ENCODE assay signal across 36 cellular contexts in genomic region chr21:41243107-41243506, GRCh38.
"Had no signal": no experiment of that assay in that cellular context is flagged by ENCODE, and none has a peak within 500 bp of the region (broad histone marks: within the 10 kb centered on the region; RNA-seq: fewer than 3 reads in every experiment).

No MANE protein-coding gene starts in this region.

- H3K27ac Mint-ChIP-seq: activated B cell treated with CpG ODN at 0.5 μM for 24 hours; activated CD4-positive, alpha-beta memory T cell treated with anti-CD3 and anti-CD28 coated beads for 36 hours; activated CD4-positive, alpha-beta T cell treated with anti-CD3 and anti-CD28 coated beads, Interleukin-2, amount 10 ng/mL, durations not matched to agents 24 days and 14 days; activated CD8-positive, alpha-beta T cell treated with anti-CD3 and anti-CD28 coated beads for 36 hours; activated naive CD4-positive, alpha-beta T cell treated with anti-CD3 and anti-CD28 coated beads, Interleukin-2, amount 10 ng/mL, durations not matched to agents 7 days and 5 days; activated naive CD4-positive, alpha-beta T cell treated with anti-CD3 and anti-CD28 coated beads, Interleukin-2, amount 50 U/mL, for 24 hours; activated naive CD8-positive, alpha-beta T cell; activated naive CD8-positive, alpha-beta T cell treated with anti-CD3 and anti-CD28 coated beads, Interleukin-2, amount 10 ng/mL, durations not matched to agents 7 days and 5 days; activated naive CD8-positive, alpha-beta T cell treated with anti-CD3 and anti-CD28 coated beads, Interleukin-2, amount 50 U/mL, for 24 hours; activated T-cell treated with anti-CD3 and anti-CD28 coated beads, Interleukin-2, amount 50 U/mL, for 72 hours; activated T-helper 1 cell treated with anti-CD3 and anti-CD28 coated beads, Interleukin-12 subunit alpha, Interleukin-12 subunit beta, Interleukin-2, Interleukin-4 antibody, amounts not matched to agents 30 ng/mL and 10 ng/mL and 1 ng/mL, durations not matched to agents 14 hours and 24 hours and 36 hours; activated T-helper 17 cell treated with anti-CD3 and anti-CD28 coated beads, Interleukin-2, amount 50 U/mL, for 72 hours; T-helper 1 cell treated with Interleukin-12 subunit alpha and Interleukin-12 subunit beta and Interleukin-4 antibody, amounts not matched to agents 30 μg/mL and 1 μg/mL, for 36 hours; T-helper 2 cell treated with Interferon-gamma antibody and Interleukin-4, amounts not matched to agents 5 μg/mL and 100 μg/mL, for 36 hours had no signal

- H3K27me3 Mint-ChIP-seq: activated B cell treated with CpG ODN at 0.5 μM for 24 hours; activated CD4-positive, alpha-beta T cell treated with anti-CD3 and anti-CD28 coated beads, Interleukin-2, amount 10 ng/mL, durations not matched to agents 24 days and 14 days; activated CD8-positive, alpha-beta T cell treated with anti-CD3 and anti-CD28 coated beads for 36 hours; activated naive CD4-positive, alpha-beta T cell treated with anti-CD3 and anti-CD28 coated beads, Interleukin-2, amount 50 U/mL, for 24 hours; activated naive CD8-positive, alpha-beta T cell; activated naive CD8-positive, alpha-beta T cell treated with anti-CD3 and anti-CD28 coated beads, Interleukin-2, amount 10 ng/mL, durations not matched to agents 7 days and 5 days; activated naive CD8-positive, alpha-beta T cell treated with anti-CD3 and anti-CD28 coated beads, Interleukin-2, amount 50 U/mL, for 24 hours had no signal

- ATAC-seq: activated CD8-positive, alpha-beta T cell treated with anti-CD3 and anti-CD28 coated beads for 36 hours; activated naive CD8-positive, alpha-beta T cell treated with anti-CD3 and anti-CD28 coated beads, Interleukin-2, amount 50 U/mL, for 24 hours; activated T-cell treated with anti-CD3 and anti-CD28 coated beads, Interleukin-2, amount 50 U/mL, for 4 hours; activated T-cell treated with anti-CD3 and anti-CD28 coated beads, Interleukin-2, amount 50 U/mL, for 72 hours; activated T-helper 17 cell treated with anti-CD3 and anti-CD28 coated beads, Interleukin-2, amount 50 U/mL, for 72 hours had no signal

- H3K27ac ChIP-seq: ascending aorta, cardiac muscle cell, VCaP had no signal

- DNase-seq: activated B cell treated with CpG ODN at 0.5 μM for 24 hours; activated CD4-positive, alpha-beta memory T cell treated with anti-CD3 and anti-CD28 coated beads for 36 hours; activated CD4-positive, alpha-beta T cell treated with anti-CD3 and anti-CD28 coated beads for 4 hours; activated CD4-positive, alpha-beta T cell treated with anti-CD3 and anti-CD28 coated beads, Interleukin-2, amount 10 ng/mL, durations not matched to agents 24 days and 14 days; activated CD4-positive, alpha-beta T cell treated with anti-CD3 and anti-CD28 coated beads, Interleukin-2, amount 50 U/mL, for 1 hour; activated CD4-positive, alpha-beta T cell treated with anti-CD3 and anti-CD28 coated beads, Interleukin-2, amount 50 U/mL, for 4 hours; activated CD4-positive, CD25-positive, alpha-beta regulatory T cell treated with anti-CD3 and anti-CD28 coated beads, Interleukin-2, amount 50 U/mL, for 72 hours; activated CD8-positive, alpha-beta memory T cell treated with anti-CD3 and anti-CD28 coated beads, Interleukin-2, amount 50 U/mL, for 4 hours; activated CD8-positive, alpha-beta T cell treated with anti-CD3 and anti-CD28 coated beads for 36 hours; activated effector memory CD4-positive, alpha-beta T cell treated with anti-CD3 and anti-CD28 coated beads, Interleukin-2, amount 50 U/mL, for 16 hours; activated naive CD4-positive, alpha-beta T cell treated with anti-CD3 and anti-CD28 coated beads, Interleukin-2, amount 10 ng/mL, durations not matched to agents 7 days and 5 days; activated naive CD4-positive, alpha-beta T cell treated with Interleukin-2 at 50 U/mL for 16 hours; activated naive CD8-positive, alpha-beta T cell treated with anti-CD3 and anti-CD28 coated beads, Interleukin-2, amount 10 ng/mL, durations not matched to agents 7 days and 5 days; activated naive CD8-positive, alpha-beta T cell treated with anti-CD3 and anti-CD28 coated beads, Interleukin-2, amount 50 U/mL, for 24 hours; activated T-cell treated with anti-CD3 and anti-CD28 coated beads for 4 hours; activated T-cell treated with anti-CD3 and anti-CD28 coated beads, Interleukin-2, amount 50 U/mL, for 1 hour; activated T-cell treated with anti-CD3 and anti-CD28 coated beads, Interleukin-2, amount 50 U/mL, for 4 hours; activated T-cell treated with anti-CD3 and anti-CD28 coated beads, Interleukin-2, amount 50 U/mL, for 72 hours; amygdala; anterior cingulate cortex; caudate nucleus; cerebellar nuclear complex; T-helper 1 cell; T-helper 2 cell; T-helper 9 cell had no signal

- H3K4me3 ChIP-seq: ascending aorta, cardiac muscle cell had no signal

- H3K4me3 Mint-ChIP-seq: activated B cell treated with CpG ODN at 0.5 μM for 24 hours; activated CD4-positive, alpha-beta memory T cell treated with anti-CD3 and anti-CD28 coated beads for 36 hours; activated CD4-positive, alpha-beta T cell treated with anti-CD3 and anti-CD28 coated beads, Interleukin-2, amount 10 ng/mL, durations not matched to agents 24 days and 14 days; activated CD8-positive, alpha-beta T cell treated with anti-CD3 and anti-CD28 coated beads for 36 hours; activated naive CD4-positive, alpha-beta T cell treated with anti-CD3 and anti-CD28 coated beads, Interleukin-2, amount 10 ng/mL, durations not matched to agents 7 days and 5 days; activated naive CD4-positive, alpha-beta T cell treated with anti-CD3 and anti-CD28 coated beads, Interleukin-2, amount 50 U/mL, for 24 hours; activated naive CD8-positive, alpha-beta T cell; activated naive CD8-positive, alpha-beta T cell treated with anti-CD3 and anti-CD28 coated beads, Interleukin-2, amount 10 ng/mL, durations not matched to agents 7 days and 5 days; activated naive CD8-positive, alpha-beta T cell treated with anti-CD3 and anti-CD28 coated beads, Interleukin-2, amount 50 U/mL, for 24 hours; activated T-cell treated with anti-CD3 and anti-CD28 coated beads, Interleukin-2, amount 50 U/mL, for 4 hours; activated T-cell treated with anti-CD3 and anti-CD28 coated beads, Interleukin-2, amount 50 U/mL, for 72 hours; activated T-helper 1 cell treated with anti-CD3 and anti-CD28 coated beads, Interleukin-12 subunit alpha, Interleukin-12 subunit beta, Interleukin-2, Interleukin-4 antibody, amounts not matched to agents 30 ng/mL and 10 ng/mL and 1 ng/mL, durations not matched to agents 14 hours and 24 hours and 36 hours; activated T-helper 17 cell treated with anti-CD3 and anti-CD28 coated beads, Interleukin-2, amount 50 U/mL, for 72 hours; brain; central memory CD8-positive, alpha-beta T cell; T-helper 1 cell treated with Interleukin-12 subunit alpha and Interleukin-12 subunit beta and Interleukin-4 antibody, amounts not matched to agents 30 μg/mL and 1 μg/mL, for 36 hours; T-helper 2 cell treated with Interferon-gamma antibody and Interleukin-4, amounts not matched to agents 5 μg/mL and 100 μg/mL, for 36 hours had no signal

- H3K9me3 ChIP-seq: ascending aorta had no signal

- H3K9me3 Mint-ChIP-seq: activated B cell treated with CpG ODN at 0.5 μM for 24 hours; activated CD4-positive, alpha-beta memory T cell treated with anti-CD3 and anti-CD28 coated beads for 36 hours; activated CD4-positive, alpha-beta T cell treated with anti-CD3 and anti-CD28 coated beads, Interleukin-2, amount 10 ng/mL, durations not matched to agents 24 days and 14 days; activated CD8-positive, alpha-beta T cell treated with anti-CD3 and anti-CD28 coated beads for 36 hours; activated naive CD4-positive, alpha-beta T cell treated with anti-CD3 and anti-CD28 coated beads, Interleukin-2, amount 10 ng/mL, durations not matched to agents 7 days and 5 days; activated naive CD4-positive, alpha-beta T cell treated with anti-CD3 and anti-CD28 coated beads, Interleukin-2, amount 50 U/mL, for 24 hours; activated naive CD8-positive, alpha-beta T cell treated with anti-CD3 and anti-CD28 coated beads, Interleukin-2, amount 10 ng/mL, durations not matched to agents 7 days and 5 days; activated naive CD8-positive, alpha-beta T cell treated with anti-CD3 and anti-CD28 coated beads, Interleukin-2, amount 50 U/mL, for 24 hours; activated T-cell treated with anti-CD3 and anti-CD28 coated beads, Interleukin-2, amount 50 U/mL, for 4 hours; activated T-cell treated with anti-CD3 and anti-CD28 coated beads, Interleukin-2, amount 50 U/mL, for 72 hours; activated T-helper 1 cell treated with anti-CD3 and anti-CD28 coated beads, Interleukin-12 subunit alpha, Interleukin-12 subunit beta, Interleukin-2, Interleukin-4 antibody, amounts not matched to agents 30 ng/mL and 10 ng/mL and 1 ng/mL, durations not matched to agents 14 hours and 24 hours and 36 hours; activated T-helper 17 cell treated with anti-CD3 and anti-CD28 coated beads, Interleukin-2, amount 50 U/mL, for 72 hours; central memory CD8-positive, alpha-beta T cell; T-helper 1 cell treated with Interleukin-12 subunit alpha and Interleukin-12 subunit beta and Interleukin-4 antibody, amounts not matched to agents 30 μg/mL and 1 μg/mL, for 36 hours; T-helper 2 cell treated with Interferon-gamma antibody and Interleukin-4, amounts not matched to agents 5 μg/mL and 100 μg/mL, for 36 hours had no signal

- H3K36me3 Mint-ChIP-seq: activated CD4-positive, alpha-beta memory T cell treated with anti-CD3 and anti-CD28 coated beads for 36 hours; activated naive CD4-positive, alpha-beta T cell treated with anti-CD3 and anti-CD28 coated beads, Interleukin-2, amount 10 ng/mL, durations not matched to agents 7 days and 5 days; activated naive CD4-positive, alpha-beta T cell treated with anti-CD3 and anti-CD28 coated beads, Interleukin-2, amount 50 U/mL, for 24 hours; activated naive CD8-positive, alpha-beta T cell had no signal

- H3K4me1 Mint-ChIP-seq: activated CD4-positive, alpha-beta T cell treated with anti-CD3 and anti-CD28 coated beads, Interleukin-2, amount 10 ng/mL, durations not matched to agents 24 days and 14 days; activated naive CD4-positive, alpha-beta T cell treated with anti-CD3 and anti-CD28 coated beads, Interleukin-2, amount 10 ng/mL, durations not matched to agents 7 days and 5 days; activated naive CD4-positive, alpha-beta T cell treated with anti-CD3 and anti-CD28 coated beads, Interleukin-2, amount 50 U/mL, for 24 hours; activated naive CD8-positive, alpha-beta T cell treated with anti-CD3 and anti-CD28 coated beads, Interleukin-2, amount 10 ng/mL, durations not matched to agents 7 days and 5 days; activated naive CD8-positive, alpha-beta T cell treated with anti-CD3 and anti-CD28 coated beads, Interleukin-2, amount 50 U/mL, for 24 hours; activated T-helper 17 cell treated with anti-CD3 and anti-CD28 coated beads, Interleukin-2, amount 50 U/mL, for 72 hours; central memory CD8-positive, alpha-beta T cell had no signal

- H3K27me3 ChIP-seq: ascending aorta, cardiac muscle cell had no signal

- H3K36me3 ChIP-seq: cardiac muscle cell had no signal
